ENCODE assay signal across 1 cellular context in the genomic region with DNA sequence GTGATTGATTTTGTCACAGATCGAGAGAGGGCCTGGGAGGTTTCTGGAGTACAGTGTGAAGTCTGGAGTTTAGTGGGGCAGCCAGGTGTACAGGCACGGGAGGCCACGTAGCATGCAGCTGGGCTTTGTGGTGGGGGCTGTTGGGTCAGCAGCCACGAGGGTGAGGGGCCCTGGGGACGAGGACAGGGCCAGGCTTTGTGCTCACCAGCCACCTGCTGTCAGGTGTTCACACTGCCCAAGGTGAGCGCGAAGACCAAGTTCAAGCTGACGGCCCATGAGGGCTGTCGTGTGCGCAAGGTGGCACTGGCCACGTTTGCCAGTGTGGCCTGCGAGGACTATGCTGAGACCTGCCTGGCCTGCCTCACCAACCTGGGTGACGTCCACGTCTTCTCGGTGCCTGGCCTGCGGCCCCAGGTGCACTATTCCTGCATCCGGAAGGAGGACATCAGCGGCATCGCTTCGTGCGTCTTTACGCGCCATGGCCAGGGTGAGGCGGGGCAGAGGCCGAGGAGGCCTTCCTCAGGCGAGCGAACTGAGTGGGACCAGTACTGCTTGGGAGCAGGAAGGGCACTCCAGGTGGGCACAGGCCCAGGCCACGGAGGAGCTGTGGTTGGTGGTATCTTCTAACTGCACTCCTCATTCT.
TF ChIP-seq lines count a peak whose summit lies in the region.

No MANE protein-coding gene starts in this region.

TF ChIP-seq in HCT116, 20 proteins besides CTCF, POLR2A, EP300 and RAD21:
- TF ChIP-seq ZFX (IDR thresholded peaks at IDR 0.05) (0 out of 2 replicates have a peak, but pooled peaks have one; percentile 3), SP1 (IDR thresholded peaks at IDR 0.05; ENCODE audit: low read depth) (no peak)
